Comparison of ENCODE assay signal across 7 cellular contexts in the genomic region with DNA sequence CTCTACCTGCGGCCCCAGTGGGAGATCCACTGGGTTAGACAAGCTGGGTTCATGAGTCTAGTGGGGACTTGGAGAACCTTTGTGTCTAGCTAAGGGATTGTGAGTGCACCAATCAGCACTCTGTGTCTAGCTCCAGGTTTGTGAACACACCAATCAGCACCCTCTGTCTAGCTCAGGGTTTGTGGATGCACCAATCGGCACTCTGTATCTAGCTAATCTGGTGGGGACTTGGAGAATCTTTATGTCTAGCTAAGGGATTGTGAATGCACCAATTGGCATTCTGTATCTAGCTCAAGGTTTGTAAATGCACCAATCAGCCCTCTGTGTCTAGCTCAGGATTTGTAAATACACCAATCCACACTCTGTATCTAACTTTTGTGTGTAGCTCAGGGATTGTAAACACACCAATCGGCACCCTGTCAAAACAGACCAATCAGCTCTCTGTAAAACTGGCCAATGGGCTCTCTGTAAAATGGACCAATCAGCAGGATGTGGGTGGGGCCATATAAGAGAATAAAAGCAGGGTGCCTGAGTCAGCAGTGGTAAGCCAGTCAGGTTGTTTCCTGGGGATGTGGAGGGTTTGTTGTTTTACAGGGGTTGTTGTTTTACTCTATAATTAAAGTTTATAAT. TPM values are rescaled to one million over a fixed set of nuclear protein-coding genes. Genes with fewer than 3 reads are reported as not detected.
A peak's percentile ranks its signal among the peaks of the same experiment; 100 is the strongest.
DNase-seq lines count a peak whose midpoint lies in the region; ATAC-seq, FAIRE-seq and TF ChIP-seq lines count a peak whose summit lies in the region.
"Not testable (repeated sequence)": the region's sequence is repeated elsewhere in the genome, so short reads cannot be mapped to it uniquely, and the experiment has no call there.

No MANE protein-coding gene starts in this region.

- peak; percentile 6 for DNase-seq in EH (ENCODE audit: low read depth)
- not testable (repeated sequence) for DNase-seq in NT2/D1 (ENCODE audit: low read depth, low spot score); activated T-cell treated with anti-CD3 and anti-CD28 coated beads, Interleukin-2, amount 50 U/mL, for 72 hours; brain microvascular endothelial cell; glutamatergic neuron; HepG2 (ENCODE audit: low spot score)
- peak; percentile 23 for DNase-seq in renal cortical epithelial cell (ENCODE audit: low read depth)

- intact Hi-C loops in HepG2 (cut with micrococcal nuclease; ENCODE audit: unreplicated experiment): not testable (repeated sequence)

- not testable (repeated sequence) for TF ChIP-seq POLR2A in HepG2 (IDR thresholded peaks at IDR 0.05; ENCODE audit: insufficient read depth in 1 of 2, low read depth in 2 of 2, low read length in 2 of 2)

- not testable (repeated sequence) for BruUV-seq in HepG2 (replicated peaks; lab: Mats Ljungman, UMichigan)

- not testable (repeated sequence) for H3K27me3 ChIP-seq in NT2/D1 (ENCODE audit: insufficient read depth, insufficient read length); brain microvascular endothelial cell (replicated peaks); HepG2 (ENCODE audit: control insufficient read depth in 1 of 2, insufficient read depth in 2 of 2, low read length in 2 of 2)

- peak overlapping the region; percentile 58 to 72 for H3K4me3 Mint-ChIP-seq in activated T-cell treated with anti-CD3 and anti-CD28 coated beads, Interleukin-2, amount 50 U/mL, for 72 hours
- peak overlapping the region; percentile 59 for H3K4me3 Mint-ChIP-seq in glutamatergic neuron (ENCODE audit: unreplicated experiment)

- not testable (repeated sequence) for H3K36me3 Mint-ChIP-seq in activated T-cell treated with anti-CD3 and anti-CD28 coated beads, Interleukin-2, amount 50 U/mL, for 72 hours (ENCODE audit: insufficient read depth in 2 of 2)
- H3K36me3 Mint-ChIP-seq in glutamatergic neuron (ENCODE audit: unreplicated experiment): peaks cover 15% of the 10 kb centered on the region

- H3K9me3 ChIP-seq in NT2/D1 (ENCODE audit: insufficient read depth, low read length); HepG2 (ENCODE audit: low read length): not testable (repeated sequence)

- CTCF ChIA-PET in HepG2 (lab: Yijun Ruan, JAX; ENCODE audit: low intra/inter-chr PET ratio, low total read pairs): not testable (repeated sequence)

- not testable (repeated sequence) for H3K9me3 Mint-ChIP-seq in activated T-cell treated with anti-CD3 and anti-CD28 coated beads, Interleukin-2, amount 50 U/mL, for 72 hours; glutamatergic neuron (ENCODE audit: unreplicated experiment)

- H4K20me1 ChIP-seq in HepG2 (ENCODE audit: insufficient read depth, low read length): not testable (repeated sequence)

- not testable (repeated sequence) for TF ChIP-seq RAD21 in HepG2 (CRISPR knock-in tag; IDR thresholded peaks at IDR 0.05)

- in situ Hi-C loops in brain microvascular endothelial cell (cut with HindIII; ENCODE audit: low pct_ligation_motif_present, low sequenced_read_pairs); HepG2 (cut with HindIII; ENCODE audit: extremely low pct_ligation_motif_present, low pct_unique_long_range_greater_than_20kb): not testable (repeated sequence)

- TF ChIP-seq CTCF in brain microvascular endothelial cell (IDR thresholded peaks at IDR 0.05; ENCODE audit: low read depth, low read length, missing control alignments); glutamatergic neuron (IDR thresholded peaks at IDR 0.05; ENCODE audit: partially characterized antibody, unreplicated experiment); HepG2 (CRISPR knock-in tag; IDR thresholded peaks at IDR 0.05): not testable (repeated sequence)

- H2AFZ ChIP-seq in HepG2 (ENCODE audit: low read length): not testable (repeated sequence)

- TF ChIP-seq EP300 in HepG2 (IDR thresholded peaks at IDR 0.05; ENCODE audit: low read depth in 2 of 2, low read length in 2 of 2); HepG2 (CRISPR knock-in tag; IDR thresholded peaks at IDR 0.05; ENCODE audit: borderline replicate concordance): not testable (repeated sequence)

- H3K36me3 ChIP-seq in NT2/D1 (ENCODE audit: insufficient read depth, insufficient read length, low read length); brain microvascular endothelial cell (replicated peaks); HepG2 (replicated peaks in 1 of 2; ENCODE audit: control insufficient read depth in 1 of 2, insufficient read depth in 2 of 2, low read length in 2 of 2): not testable (repeated sequence)

- WGBS in HepG2 (ENCODE audit: low lambda C conversion rate): 88% methylated on average over 2 of the region's 3 CpGs

- H3K27ac Mint-ChIP-seq in activated T-cell treated with anti-CD3 and anti-CD28 coated beads, Interleukin-2, amount 50 U/mL, for 72 hours; glutamatergic neuron (ENCODE audit: unreplicated experiment): not testable (repeated sequence)

- POLR2A ChIA-PET in HepG2 (lab: Yijun Ruan, JAX): not testable (repeated sequence)

- not testable (repeated sequence) for H3K4me1 ChIP-seq in NT2/D1 (ENCODE audit: insufficient read depth, insufficient read length)
- peaks cover 13% of the 10 kb centered on the region for H3K4me1 ChIP-seq in HepG2 (ENCODE audit: insufficient read depth, low read length)

- H3K4me3 ChIP-seq in NT2/D1 (ENCODE audit: insufficient read length, low read depth) (peak overlapping the region; percentile 24), brain microvascular endothelial cell (ENCODE audit: low read depth, low read length) (peak overlapping the region; percentile 48)
- not testable (repeated sequence) for H3K4me3 ChIP-seq in HepG2 (replicated peaks in 1 of 3; ENCODE audit: insufficient read depth in 1 of 3, low read depth in 2 of 3, low read length in 3 of 3)

- not testable (repeated sequence) for H3K9ac ChIP-seq in NT2/D1 (ENCODE audit: insufficient read length, low read depth); HepG2 (ENCODE audit: insufficient read depth, low read depth, low read length)

- not testable (repeated sequence) for H3K4me1 Mint-ChIP-seq in activated T-cell treated with anti-CD3 and anti-CD28 coated beads, Interleukin-2, amount 50 U/mL, for 72 hours (ENCODE audit: low read depth); glutamatergic neuron (ENCODE audit: low read depth, unreplicated experiment)

- H3K79me2 ChIP-seq in HepG2 (ENCODE audit: insufficient read depth, low read length): not testable (repeated sequence)

- not testable (repeated sequence) for H3K27ac ChIP-seq in brain microvascular endothelial cell; HepG2 (ENCODE audit: extremely low read length, insufficient read depth, low read length)

- H3K27me3 Mint-ChIP-seq in activated T-cell treated with anti-CD3 and anti-CD28 coated beads, Interleukin-2, amount 50 U/mL, for 72 hours (ENCODE audit: low read depth): peaks cover 48% of the 10 kb centered on the region
- H3K27me3 Mint-ChIP-seq in glutamatergic neuron (ENCODE audit: unreplicated experiment): not testable (repeated sequence)

- H3K4me2 ChIP-seq in HepG2 (ENCODE audit: low read depth, low read length): not testable (repeated sequence)

- FAIRE-seq in HepG2 (lab: Jason Lieb, UNC): not testable (repeated sequence)

- ATAC-seq in activated T-cell treated with anti-CD3 and anti-CD28 coated beads, Interleukin-2, amount 50 U/mL, for 72 hours (replicated peaks in 1 of 2); HepG2: not testable (repeated sequence)

TF ChIP-seq in HepG2, 621 proteins besides CTCF, POLR2A, EP300 and RAD21:
- peak; percentile 35; the same call in 1 of the 2 replicates for TF ChIP-seq NFYC (CRISPR knock-in tag; IDR thresholded peaks at IDR 0.05)
- TF ChIP-seq NFYB (CRISPR knock-in tag; IDR thresholded peaks at IDR 0.05): peak; percentile 43; the same call in 1 of the 2 replicates

RNA-seq across cellular contexts. Expression of gene MCUR1, which starts 46.3 kb away (rescaled TPM):
- 10 to 100 TPM; 24.8 to 31.6 TPM for total RNA-seq in activated T-cell treated with anti-CD3 and anti-CD28 coated beads, Interleukin-2, amount 50 U/mL, for 72 hours
- total RNA-seq in glutamatergic neuron (ENCODE audit: unreplicated experiment) (14.1 TPM), HepG2 (2016; rRNA removed; fragmentation: Illumina TruSeq; extraction: Trizol) (27.6 and 29.6 TPM in 2 replicates), renal cortical epithelial cell (11.6 and 12.0 TPM in 2 replicates)
- 53.0 and 63.9 TPM in 2 replicates for total RNA-seq in HepG2 (2016; cell fraction: cytosol; rRNA removed; fragmentation: Illumina TruSeq; extraction: Trizol; ENCODE audit: low read depth)
- 21.6 and 28.6 TPM in 2 replicates for total RNA-seq in HepG2 (2016; cell fraction: insoluble cytoplasmic fraction; rRNA removed; fragmentation: Illumina TruSeq; extraction: Trizol)
- 57.1 and 61.7 TPM in 2 replicates for total RNA-seq in HepG2 (2016; cell fraction: membrane; rRNA removed; fragmentation: Illumina TruSeq; extraction: Trizol)
- 13.6 and 16.9 TPM in 2 replicates for total RNA-seq in HepG2 (2016; cell fraction: nucleus; rRNA removed; fragmentation: Illumina TruSeq; extraction: Trizol)
- polyA plus RNA-seq in HepG2 (2011; rRNA removed): 6.5 and 8.0 TPM in 2 replicates
- polyA plus RNA-seq in HepG2 (2011; cell fraction: cytosol; rRNA removed): 5.1 and 6.7 TPM in 2 replicates
- polyA plus RNA-seq in HepG2 (2011; cell fraction: nucleus; rRNA removed): 2.7 and 2.9 TPM in 2 replicates
- 9.7 and 12.4 TPM in 2 replicates for polyA plus RNA-seq in HepG2 (2012)
- polyA plus RNA-seq in HepG2 (2016; cell fraction: cytosol; fragmentation: Illumina TruSeq; extraction: Trizol; ENCODE audit: low read depth): 115 and 150 TPM in 2 replicates
- 35.0 and 35.4 TPM in 2 replicates for polyA plus RNA-seq in HepG2 (2016; cell fraction: insoluble cytoplasmic fraction; fragmentation: Illumina TruSeq; extraction: Trizol; ENCODE audit: low read depth)
- 81.5 and 91.1 TPM in 2 replicates for polyA plus RNA-seq in HepG2 (2016; cell fraction: membrane; fragmentation: Illumina TruSeq; extraction: Trizol; ENCODE audit: low read depth)
- polyA plus RNA-seq in HepG2 (2016; cell fraction: nucleus; fragmentation: Illumina TruSeq; extraction: Trizol; ENCODE audit: insufficient read depth, low read depth): 29.5 and 30.1 TPM in 2 replicates
- 6.4 and 12.9 TPM in 2 replicates for polyA minus RNA-seq in HepG2 (2011; rRNA and poly(A)+ RNA removed; ENCODE audit: low replicate concordance)
- 5.0 and 5.7 TPM in 2 replicates for polyA minus RNA-seq in HepG2 (2011; cell fraction: cytosol; rRNA and poly(A)+ RNA removed)
- polyA minus RNA-seq in HepG2 (2011; cell fraction: nucleus; rRNA and poly(A)+ RNA removed): 10.2 and 13.0 TPM in 2 replicates
